In the genomic region with DNA sequence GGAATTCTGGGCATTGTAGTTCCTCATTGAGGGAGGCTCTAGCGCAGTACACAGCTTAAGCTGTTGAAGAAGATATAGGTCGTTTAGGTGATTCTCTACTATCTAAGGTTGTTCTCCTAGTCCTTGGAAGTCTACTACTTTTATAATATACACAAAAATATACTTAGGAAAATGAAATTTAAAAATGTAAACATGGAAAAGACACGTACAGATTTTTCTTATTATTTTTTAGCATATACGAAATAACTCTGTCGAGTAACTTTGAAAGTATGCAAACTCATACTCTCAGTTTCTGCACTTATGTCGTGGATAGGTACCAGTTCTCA, we compare ENCODE assay signal across 8 cellular contexts. TPM values are rescaled to one million over a fixed set of nuclear protein-coding genes. Genes with fewer than 3 reads are reported as not detected.
A peak's percentile ranks its signal among the peaks of the same experiment; 100 is the strongest.
DNase-seq lines count a peak whose midpoint lies in the region; ATAC-seq and TF ChIP-seq lines count a peak whose summit lies in the region.

No MANE protein-coding gene starts in this region.

- H3K4me3 ChIP-seq in SK-N-SH (ENCODE audit: low read depth in 2 of 2, low read length in 1 of 2) (peak overlapping the region; percentile 86 to 87), WERI-Rb-1 (ENCODE audit: low read depth, low read length) (peak overlapping the region; percentile 66), hepatocyte (no peak overlapping the region)

- no peak for TF ChIP-seq RAD21 in SK-N-SH (IDR thresholded peaks at IDR 0.05; ENCODE audit: low read length)

- no peaks in the 10 kb centered on the region for H3K9me3 Mint-ChIP-seq in stimulated activated memory B cell treated with anti-CD40 and anti-IgM and Interleukin-4, amounts not matched to agents 10 μg/mL and 1 μg/mL and 100 μg/mL, for 72 hours

- H3K36me3 ChIP-seq in SK-N-SH (replicated peaks in 1 of 2; ENCODE audit: control insufficient read depth in 1 of 2, insufficient read depth in 2 of 2, low read length in 1 of 2) (peaks cover 0 to 4% of the 10 kb centered on the region in 2 experiments), WERI-Rb-1 (peaks cover 19% of the 10 kb centered on the region), hepatocyte (replicated peaks; ENCODE audit: insufficient read depth, low read depth) (no peaks in the 10 kb centered on the region)

- H3K79me2 ChIP-seq in SK-N-SH (ENCODE audit: insufficient read depth): peaks cover 41% of the 10 kb centered on the region
- peaks cover 38% of the 10 kb centered on the region for H3K79me2 ChIP-seq in hepatocyte

- no peaks in the 10 kb centered on the region for H3K9me2 ChIP-seq in SK-N-SH
- no peaks in the 10 kb centered on the region for H3K9me2 ChIP-seq in hepatocyte (replicated peaks; ENCODE audit: insufficient read depth)

- no peaks in the 10 kb centered on the region for H4K20me1 ChIP-seq in SK-N-SH (ENCODE audit: insufficient read depth)
- no peaks in the 10 kb centered on the region for H4K20me1 ChIP-seq in hepatocyte (ENCODE audit: insufficient read depth, poor library complexity, severe bottlenecking)

- H3K27ac ChIP-seq in SK-N-SH (ENCODE audit: low read depth in 2 of 2, low read length in 1 of 2) (no peak overlapping the region; a peak in 1 of 4 replicates), WERI-Rb-1 (peak overlapping the region; percentile 89), hepatocyte (no peak overlapping the region)

- peak overlapping the region; percentile 90; the same call in 1 of the 2 replicates for H2AFZ ChIP-seq in SK-N-SH (ENCODE audit: low read depth)
- peak overlapping the region; percentile 59 for H2AFZ ChIP-seq in hepatocyte

- peaks cover 22% of the 10 kb centered on the region for H3K4me1 Mint-ChIP-seq in stimulated activated memory B cell treated with anti-CD40 and anti-IgM and Interleukin-4, amounts not matched to agents 10 μg/mL and 1 μg/mL and 100 μg/mL, for 72 hours

- peaks cover 13% of the 10 kb centered on the region for H3K36me3 Mint-ChIP-seq in stimulated activated memory B cell treated with anti-CD40 and anti-IgM and Interleukin-4, amounts not matched to agents 10 μg/mL and 1 μg/mL and 100 μg/mL, for 72 hours

- H3K4me1 ChIP-seq in SK-N-SH (ENCODE audit: control insufficient read depth in 1 of 2, insufficient read depth in 2 of 2, low read depth in 1 of 2, low read length in 1 of 2) (peaks cover 0 to 2% of the 10 kb centered on the region in 2 experiments; a peak in 1 of 4 replicates), hepatocyte (ENCODE audit: insufficient read depth) (no peaks in the 10 kb centered on the region)

- DNase-seq in SK-N-SH (no peak), WERI-Rb-1 (no peak), hepatocyte (ENCODE audit: low spot score) (no peak), activated gamma-delta T cell treated with Interleukin-2 at 50 U/mL for 16 hours (no peak), DMS53 treated with DMSO at 0.1 percent for 48 hours (lab: John Stamatoyannopoulos, UW; ENCODE audit: unreplicated experiment) (no peak)

- peak overlapping the region; percentile 90 for H3K27ac Mint-ChIP-seq in stimulated activated memory B cell treated with anti-CD40 and anti-IgM and Interleukin-4, amounts not matched to agents 10 μg/mL and 1 μg/mL and 100 μg/mL, for 72 hours

- peak overlapping the region; percentile 91; the same call in 1 of the 2 replicates for H3K4me2 ChIP-seq in SK-N-SH
- peak overlapping the region; percentile 92 for H3K4me2 ChIP-seq in hepatocyte

- H3K27me3 ChIP-seq in SK-N-SH (ENCODE audit: insufficient read depth): no peaks in the 10 kb centered on the region
- no peaks in the 10 kb centered on the region for H3K27me3 ChIP-seq in WERI-Rb-1 (ENCODE audit: insufficient read depth, low read depth, severe bottlenecking)
- H3K27me3 ChIP-seq in hepatocyte: no peaks in the 10 kb centered on the region

- H3F3A ChIP-seq in SK-N-SH (replicated peaks; ENCODE audit: insufficient read depth): peaks cover 4% of the 10 kb centered on the region

- POLR2A ChIA-PET in SK-N-SH (lab: Yijun Ruan, JAX): no interaction called here

- no peak for TF ChIP-seq EP300 in SK-N-SH (IDR thresholded peaks at IDR 0.05; ENCODE audit: borderline replicate concordance in 1 of 2, low read depth in 1 of 2, low read length in 1 of 2)

- CTCF ChIA-PET in SK-N-SH (lab: Yijun Ruan, JAX): interaction anchor here (1.0 kb wide), 1 partner anchor 194 kb away, joined by 3 read pairs; no protein-coding TSS in a partner anchor

- H3K27me3 Mint-ChIP-seq in stimulated activated memory B cell treated with anti-CD40 and anti-IgM and Interleukin-4, amounts not matched to agents 10 μg/mL and 1 μg/mL and 100 μg/mL, for 72 hours: no peaks in the 10 kb centered on the region

- WGBS in SK-N-SH (ENCODE audit: low lambda C conversion rate): 31% methylated on average over 6 of the region's 6 CpGs
- 39% methylated on average over 6 of the region's 6 CpGs for WGBS in hepatocyte (ENCODE audit: low lambda C conversion rate, missing lambda C conversion rate)

- TF ChIP-seq CTCF in SK-N-SH (IDR thresholded peaks at IDR 0.05) (no peak), WERI-Rb-1 (IDR thresholded peaks at IDR 0.05; ENCODE audit: low read depth, low read length) (no peak), hepatocyte (IDR thresholded peaks at IDR 0.05; ENCODE audit: poor library complexity) (no peak)

- H3K9me3 ChIP-seq in SK-N-SH (no peaks in the 10 kb centered on the region), WERI-Rb-1 (ENCODE audit: severe bottlenecking) (peaks cover 7% of the 10 kb centered on the region), hepatocyte (ENCODE audit: low read depth) (no peaks in the 10 kb centered on the region)

- H3K4me3 Mint-ChIP-seq in stimulated activated memory B cell treated with anti-CD40 and anti-IgM and Interleukin-4, amounts not matched to agents 10 μg/mL and 1 μg/mL and 100 μg/mL, for 72 hours: peak overlapping the region; percentile 94

- no peak for ATAC-seq in SK-N-SH treated with all-trans-retinoic acid at 6 μM for 48 hours
- ATAC-seq in stimulated activated memory B cell treated with anti-CD40 and anti-IgM and Interleukin-4, amounts not matched to agents 10 μg/mL and 1 μg/mL and 100 μg/mL, for 72 hours: no peak
- no peak for ATAC-seq in HG03342 (IDR thresholded peaks at IDR 0.05; ENCODE audit: unreplicated experiment)

- no peak overlapping the region for H3K9ac ChIP-seq in SK-N-SH

TF ChIP-seq in SK-N-SH, 30 proteins besides CTCF, POLR2A, EP300 and RAD21 (continues in another document):
- TF ChIP-seq GABPA (IDR thresholded peaks at IDR 0.05; ENCODE audit: low read depth): no peak
- TF ChIP-seq FOXJ3 (CRISPR knock-in tag; IDR thresholded peaks at IDR 0.05): no peak
- TF ChIP-seq MXI1 (IDR thresholded peaks at IDR 0.05; ENCODE audit: low read depth, low read length): no peak
- no peak for TF ChIP-seq EZH2phosphoT487 (IDR thresholded peaks at IDR 0.05; ENCODE audit: borderline replicate concordance, low read depth)
- TF ChIP-seq TCF12 (IDR thresholded peaks at IDR 0.05): no peak
- TF ChIP-seq ELF1 (IDR thresholded peaks at IDR 0.05): no peak
- TF ChIP-seq, protein P1, sequence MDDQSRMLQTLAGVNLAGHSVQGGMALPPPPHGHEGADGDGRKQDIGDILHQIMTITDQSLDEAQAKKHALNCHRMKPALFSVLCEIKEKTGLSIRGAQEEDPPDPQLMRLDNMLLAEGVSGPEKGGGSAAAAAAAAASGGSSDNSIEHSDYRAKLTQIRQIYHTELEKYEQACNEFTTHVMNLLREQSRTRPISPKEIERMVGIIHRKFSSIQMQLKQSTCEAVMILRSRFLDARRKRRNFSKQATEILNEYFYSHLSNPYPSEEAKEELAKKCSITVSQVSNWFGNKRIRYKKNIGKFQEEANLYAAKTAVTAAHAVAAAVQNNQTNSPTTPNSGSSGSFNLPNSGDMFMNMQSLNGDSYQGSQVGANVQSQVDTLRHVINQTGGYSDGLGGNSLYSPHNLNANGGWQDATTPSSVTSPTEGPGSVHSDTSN (IDR thresholded peaks at IDR 0.05): no peak
- no peak for TF ChIP-seq RCOR1 (IDR thresholded peaks at IDR 0.05; ENCODE audit: low read length)
- TF ChIP-seq SIN3A (IDR thresholded peaks at IDR 0.05; ENCODE audit: borderline replicate concordance, low read depth, low read length): no peak
- TF ChIP-seq, protein P2, sequence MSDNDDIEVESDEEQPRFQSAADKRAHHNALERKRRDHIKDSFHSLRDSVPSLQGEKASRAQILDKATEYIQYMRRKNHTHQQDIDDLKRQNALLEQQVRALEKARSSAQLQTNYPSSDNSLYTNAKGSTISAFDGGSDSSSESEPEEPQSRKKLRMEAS (IDR thresholded peaks at IDR 0.05; ENCODE audit: low read depth): no peak

TF ChIP-seq in SK-N-SH treated with all-trans-retinoic acid at 6 μM for 48 hours, 23 proteins besides CTCF, POLR2A, EP300 and RAD21 (continues in another document):
- TF ChIP-seq OSR1 (CRISPR knock-in tag; IDR thresholded peaks at IDR 0.05): no peak
- no peak for TF ChIP-seq RARB (CRISPR knock-in tag; IDR thresholded peaks at IDR 0.05)
- TF ChIP-seq, protein P3, sequence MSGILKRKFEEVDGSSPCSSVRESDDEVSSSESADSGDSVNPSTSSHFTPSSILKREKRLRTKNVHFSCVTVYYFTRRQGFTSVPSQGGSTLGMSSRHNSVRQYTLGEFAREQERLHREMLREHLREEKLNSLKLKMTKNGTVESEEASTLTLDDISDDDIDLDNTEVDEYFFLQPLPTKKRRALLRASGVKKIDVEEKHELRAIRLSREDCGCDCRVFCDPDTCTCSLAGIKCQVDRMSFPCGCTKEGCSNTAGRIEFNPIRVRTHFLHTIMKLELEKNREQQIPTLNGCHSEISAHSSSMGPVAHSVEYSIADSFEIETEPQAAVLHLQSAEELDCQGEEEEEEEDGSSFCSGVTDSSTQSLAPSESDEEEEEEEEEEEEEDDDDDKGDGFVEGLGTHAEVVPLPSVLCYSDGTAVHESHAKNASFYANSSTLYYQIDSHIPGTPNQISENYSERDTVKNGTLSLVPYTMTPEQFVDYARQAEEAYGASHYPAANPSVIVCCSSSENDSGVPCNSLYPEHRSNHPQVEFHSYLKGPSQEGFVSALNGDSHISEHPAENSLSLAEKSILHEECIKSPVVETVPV (CRISPR knock-in tag; IDR thresholded peaks at IDR 0.05): no peak
- TF ChIP-seq ZFP3 (CRISPR knock-in tag; IDR thresholded peaks at IDR 0.05): no peak
- TF ChIP-seq ZFP30 (CRISPR knock-in tag; IDR thresholded peaks at IDR 0.05): no peak
- TF ChIP-seq ISL1 (CRISPR knock-in tag; IDR thresholded peaks at IDR 0.05): no peak
- TF ChIP-seq CSDC2 (CRISPR knock-in tag; IDR thresholded peaks at IDR 0.05): no peak
- TF ChIP-seq ESRRG (CRISPR knock-in tag; IDR thresholded peaks at IDR 0.05): no peak

RNA-seq across cellular contexts. Expression of a gene that starts 0.3 kb away (rescaled TPM):
- polyA plus RNA-seq in SK-N-SH (2012; rRNA removed): 8.7 and 14.9 TPM in 2 replicates
- 9.6 and 11.0 TPM in 2 replicates for polyA plus RNA-seq in SK-N-SH (2012; cell fraction: cytosol; rRNA removed)
- polyA plus RNA-seq in SK-N-SH (2012; cell fraction: nucleus; rRNA removed): 15.5 and 37.9 TPM in 2 replicates
- total RNA-seq in hepatocyte: 23.2 and 23.8 TPM in 2 replicates
- 15.0 and 20.4 TPM in 2 replicates for polyA plus RNA-seq in hepatocyte

RNA-seq across cellular contexts. Expression of a gene that starts 10.2 kb away (rescaled TPM):
- 8.3 and 10.3 TPM in 2 replicates for polyA plus RNA-seq in SK-N-SH (2012; rRNA removed)
- 12.3 and 18.3 TPM in 2 replicates for polyA plus RNA-seq in SK-N-SH (2012; cell fraction: cytosol; rRNA removed)
- polyA plus RNA-seq in SK-N-SH (2012; cell fraction: nucleus; rRNA removed): 8.6 and 15.8 TPM in 2 replicates
- total RNA-seq in hepatocyte: 37.4 and 42.6 TPM in 2 replicates
- polyA plus RNA-seq in hepatocyte: 64.4 and 68.1 TPM in 2 replicates
